In genomic region chr6:108791700-108792099, GRCh38 we compare ENCODE assay signal across 20 cellular contexts. TPM values are rescaled to one million over a fixed set of nuclear protein-coding genes. Genes with fewer than 3 reads are reported as not detected.
DNase-seq lines count a peak whose midpoint lies in the region; FAIRE-seq lines count a peak whose summit lies in the region.
"Had no signal": no experiment of that assay in that cellular context is flagged by ENCODE, and none has a peak within 500 bp of the region (broad histone marks: within the 10 kb centered on the region; RNA-seq: fewer than 3 reads in every experiment).

No MANE protein-coding gene starts in this region.

- DNase-seq in frontal cortex (ENCODE audit: low spot score in 2 of 2), result no peak
- DNase-seq in stimulated activated CD4-positive, alpha-beta T cell treated with anti-CD3 and anti-CD28 coated beads, Interleukin-4, amount 100 ng/mL, for 24 hours, result no peak
- no peak for DNase-seq in stimulated activated CD4-positive, alpha-beta T cell treated with anti-CD3 and anti-CD28 coated beads, Interleukin-1b, Interleukin-23, amount 100 ng/mL, for 48 hours
- no peak for DNase-seq in stimulated activated naive CD4-positive, alpha-beta T cell (lab: John Stamatoyannopoulos, UW)
- DNase-seq: ACHN; BE2C; C1 segment of cervical spinal cord; CD4-positive, alpha-beta memory T cell; CD4-positive, CD25-positive, alpha-beta regulatory T cell; CD8-positive, alpha-beta memory T cell; COR-L47; DMS53; DMS79; DND-41; EL; GF-D8 had no signal

- FAIRE-seq in A204.1 (lab: Jason Lieb, UNC) (peak; percentile 29), G401.6 (lab: Jason Lieb, UNC) (peak; percentile 23), frontal cortex (lab: Jason Lieb, UNC) (peak; percentile 40)
- FAIRE-seq: GM12891, GM19239 had no signal

RNA-seq across cellular contexts. Expression of gene ARMC2, which starts 56.5 kb away (rescaled TPM):
- 16.3 TPM for total RNA-seq in frontal cortex
